22 cellular contexts compared by ENCODE assay signal in the genomic region with DNA sequence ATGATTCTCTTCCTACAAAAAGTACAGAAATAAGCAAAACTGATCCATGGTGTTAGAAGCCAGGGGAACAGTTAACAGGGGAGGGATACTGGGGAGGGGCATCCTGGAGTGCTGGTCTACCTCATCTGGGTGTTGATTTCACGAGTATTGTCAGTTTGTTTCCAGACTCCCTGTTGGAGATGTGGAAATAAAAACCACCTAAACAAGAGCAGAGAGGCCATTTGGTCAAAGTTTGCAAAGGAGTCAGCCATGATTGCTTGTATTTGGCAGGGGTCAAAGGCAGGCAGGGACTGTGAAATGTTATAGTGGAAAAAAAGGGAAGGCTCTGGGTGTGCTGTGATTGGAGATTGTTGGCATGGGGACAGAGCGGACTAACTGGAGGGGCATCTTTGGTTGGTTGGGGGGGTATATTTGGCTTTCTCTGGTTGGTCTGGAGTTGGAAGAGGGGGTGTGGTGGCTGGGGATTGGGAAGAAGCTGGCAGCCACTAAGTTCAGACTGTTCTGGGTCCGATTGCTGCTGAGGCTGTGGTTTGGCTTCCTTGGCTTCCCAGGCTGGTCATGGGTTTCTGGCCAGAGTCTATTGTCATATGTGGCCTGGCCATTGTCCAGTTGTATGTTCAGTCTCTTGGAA. TPM values are rescaled to one million over a fixed set of nuclear protein-coding genes. Genes with fewer than 3 reads are reported as not detected.
DNase-seq lines count a peak whose midpoint lies in the region; ATAC-seq, FAIRE-seq and TF ChIP-seq lines count a peak whose summit lies in the region.
"Had no signal": no experiment of that assay in that cellular context is flagged by ENCODE, and none has a peak within 500 bp of the region (broad histone marks: within the 10 kb centered on the region; RNA-seq: fewer than 3 reads in every experiment).

No MANE protein-coding gene starts in this region.

- H3K4me1 ChIP-seq in HepG2 (ENCODE audit: insufficient read depth, low read length) (peaks cover 12% of the 10 kb centered on the region), right lobe of liver (no peaks in the 10 kb centered on the region), aorta (ENCODE audit: control insufficient read depth in 1 of 2, insufficient read depth in 2 of 2, low read length in 2 of 2) (no peaks in the 10 kb centered on the region)
- no peaks in the 10 kb centered on the region for H3K4me1 ChIP-seq in naive thymus-derived CD4-positive, alpha-beta T cell (ENCODE audit: control insufficient read depth in 2 of 2, insufficient read depth in 2 of 2, low read length in 2 of 2)

- no peak overlapping the region for H2AFZ ChIP-seq in HepG2 (ENCODE audit: low read length)
- H2AFZ ChIP-seq: hepatocyte had no signal

- TF ChIP-seq EP300 in HepG2 (IDR thresholded peaks at IDR 0.05; ENCODE audit: low read depth in 2 of 2, low read length in 2 of 2) (no peak), HepG2 (CRISPR knock-in tag; IDR thresholded peaks at IDR 0.05; ENCODE audit: borderline replicate concordance) (no peak)

- in situ Hi-C loops in HepG2 (cut with HindIII; ENCODE audit: extremely low pct_ligation_motif_present, low pct_unique_long_range_greater_than_20kb) (no loop called here), GM13977 (cut with MboI; ENCODE audit: low pct_unique_long_range_greater_than_20kb, low sequenced_read_pairs, unreplicated experiment) (no loop called here)

- FAIRE-seq in HepG2 (lab: Jason Lieb, UNC): no peak

- H3K9me3 ChIP-seq in HepG2 (ENCODE audit: low read length) (no peaks in the 10 kb centered on the region), right lobe of liver (no peaks in the 10 kb centered on the region), aorta (ENCODE audit: control insufficient read depth, low read length) (no peaks in the 10 kb centered on the region)
- no peaks in the 10 kb centered on the region for H3K9me3 ChIP-seq in naive thymus-derived CD4-positive, alpha-beta T cell (ENCODE audit: control insufficient read depth in 2 of 3, low read length in 3 of 3)
- H3K9me3 ChIP-seq: psoas muscle, suprapubic skin had no signal

- intact Hi-C loops in HepG2 (cut with micrococcal nuclease; ENCODE audit: unreplicated experiment) (no loop called here), right lobe of liver (cut with DNase I) (no loop called here), aorta (cut with DNase I) (no loop called here)
- intact Hi-C loops in naive thymus-derived CD4-positive, alpha-beta T cell (cut with micrococcal nuclease): no loop called here

- no peak overlapping the region for H3K4me2 ChIP-seq in HepG2 (ENCODE audit: low read depth, low read length)
- H3K4me2 ChIP-seq: hepatocyte had no signal

- H3K4me1 Mint-ChIP-seq in endothelial cell (ENCODE audit: unreplicated experiment): peaks cover 18% of the 10 kb centered on the region
- H3K4me1 Mint-ChIP-seq in naive thymus-derived CD4-positive, alpha-beta T cell: peaks cover 15 to 33% (median 26%) of the 10 kb centered on the region in 7 donors

- DNase-seq in HepG2 (ENCODE audit: low spot score) (no peak), right lobe of liver (no peak), endothelial cell (ENCODE audit: low spot score) (no peak), aorta (peak in 1 of 2 donors; percentile 36), GM13977 (ENCODE audit: low spot score) (no peak)
- DNase-seq in naive thymus-derived CD4-positive, alpha-beta T cell: no peak
- no peak for DNase-seq in stimulated activated CD4-positive, alpha-beta T cell treated with anti-CD3 and anti-CD28 coated beads, Interleukin-4, amount 100 ng/mL, for 24 hours
- DNase-seq: activated CD8-positive, alpha-beta memory T cell treated with anti-CD3 and anti-CD28 coated beads, Interleukin-2, amount 50 U/mL, for 4 hours; activated gamma-delta T cell; amniotic stem cell; cerebellar nuclear complex; DMS79; effector memory CD8-positive, alpha-beta T cell; MV-4-11; natural killer cell; NCI-H1694 treated with DMSO at 0.1 percent for 48 hours; NCI-H226; psoas muscle; stimulated activated CD8-positive, alpha-beta memory T cell treated with anti-CD3 and anti-CD28 coated beads, Interleukin-4, amount 100 ng/mL, for 48 hours had no signal

- H3K36me3 Mint-ChIP-seq in endothelial cell (ENCODE audit: low read depth, unreplicated experiment): peaks cover 44% of the 10 kb centered on the region
- peaks cover 0 to 28% (median 9%) of the 10 kb centered on the region in 5 donors for H3K36me3 Mint-ChIP-seq in naive thymus-derived CD4-positive, alpha-beta T cell
- H3K36me3 Mint-ChIP-seq: natural killer cell had no signal

- peak in 1 of 2 experiments; percentile 22; a peak in 2 of 4 replicates for TF ChIP-seq POLR2A in HepG2 (IDR thresholded peaks at IDR 0.05; ENCODE audit: insufficient read depth in 1 of 2, low read depth in 2 of 2, low read length in 2 of 2)
- no peak for TF ChIP-seq POLR2A in right lobe of liver (IDR thresholded peaks at IDR 0.05)

- H3K9me3 Mint-ChIP-seq in endothelial cell (ENCODE audit: unreplicated experiment): no peaks in the 10 kb centered on the region
- H3K9me3 Mint-ChIP-seq in naive thymus-derived CD4-positive, alpha-beta T cell: no peaks in the 10 kb centered on the region
- H3K9me3 Mint-ChIP-seq: effector memory CD8-positive, alpha-beta T cell; natural killer cell had no signal

- no peak for TF ChIP-seq RAD21 in HepG2 (CRISPR knock-in tag; IDR thresholded peaks at IDR 0.05)

- H4K20me1 ChIP-seq in HepG2 (ENCODE audit: insufficient read depth, low read length): no peaks in the 10 kb centered on the region

- H3K4me3 ChIP-seq in HepG2 (replicated peaks in 1 of 3; ENCODE audit: insufficient read depth in 1 of 3, low read depth in 2 of 3, low read length in 3 of 3) (no peak overlapping the region), right lobe of liver (no peak overlapping the region), aorta (ENCODE audit: low read length in 2 of 2) (no peak overlapping the region)
- no peak overlapping the region for H3K4me3 ChIP-seq in naive thymus-derived CD4-positive, alpha-beta T cell (ENCODE audit: low read length)
- H3K4me3 ChIP-seq: hepatocyte, psoas muscle, suprapubic skin had no signal

- CTCF ChIA-PET in HepG2 (lab: Yijun Ruan, JAX; ENCODE audit: low intra/inter-chr PET ratio, low total read pairs): no interaction called here
- CTCF ChIA-PET in naive thymus-derived CD4-positive, alpha-beta T cell (lab: Charles Lee): no interaction called here

- H3K27me3 ChIP-seq in HepG2 (ENCODE audit: control insufficient read depth in 1 of 2, insufficient read depth in 2 of 2, low read length in 2 of 2) (no peaks in the 10 kb centered on the region), right lobe of liver (no peaks in the 10 kb centered on the region), aorta (ENCODE audit: control insufficient read depth in 1 of 2, insufficient read depth in 2 of 2, low read length in 1 of 2) (no peaks in the 10 kb centered on the region)
- no peaks in the 10 kb centered on the region for H3K27me3 ChIP-seq in naive thymus-derived CD4-positive, alpha-beta T cell (ENCODE audit: control insufficient read depth in 2 of 2, insufficient read depth in 2 of 2, low read length in 2 of 2)
- H3K27me3 ChIP-seq: hepatocyte, suprapubic skin had no signal

- BruUV-seq in HepG2 (replicated peaks; lab: Mats Ljungman, UMichigan): no TSS peak

- POLR2A ChIA-PET in HepG2 (lab: Yijun Ruan, JAX): interaction anchor here (0.8 kb wide), 1 partner anchor 9 kb away, joined by 3 read pairs; no protein-coding TSS in a partner anchor
- POLR2A ChIA-PET in naive thymus-derived CD4-positive, alpha-beta T cell (lab: Charles Lee): no interaction called here

- no peak for ATAC-seq in HepG2
- ATAC-seq in right lobe of liver: no peak
- ATAC-seq in naive thymus-derived CD4-positive, alpha-beta T cell: no peak
- ATAC-seq in aorta (ENCODE audit: low FRiP score): peak; percentile 14
- ATAC-seq in HG03354 (IDR thresholded peaks at IDR 0.05; ENCODE audit: poor library complexity, severe bottlenecking, unreplicated experiment): no peak
- ATAC-seq: effector memory CD8-positive, alpha-beta T cell; natural killer cell had no signal

- 92% methylated on average over 3 of the region's 3 CpGs for WGBS in HepG2 (ENCODE audit: low lambda C conversion rate)
- WGBS in right lobe of liver (ENCODE audit: insufficient coverage, low coverage, low lambda C conversion rate, missing lambda C conversion rate): 69% methylated on average over 2 of the region's 3 CpGs
- WGBS in aorta, 2 donors: 48 to 56% methylated on average over 3 of the region's 3 CpGs

- H3K27me3 Mint-ChIP-seq in endothelial cell (ENCODE audit: unreplicated experiment): peaks cover 9% of the 10 kb centered on the region
- H3K27me3 Mint-ChIP-seq in naive thymus-derived CD4-positive, alpha-beta T cell: no peaks in the 10 kb centered on the region
- H3K27me3 Mint-ChIP-seq: effector memory CD8-positive, alpha-beta T cell had no signal

- H3K4me3 Mint-ChIP-seq in endothelial cell (ENCODE audit: unreplicated experiment): peak overlapping the region; percentile 56
- H3K4me3 Mint-ChIP-seq in naive thymus-derived CD4-positive, alpha-beta T cell: peak overlapping the region in 1 of 10 donors; percentile 11
- H3K4me3 Mint-ChIP-seq: effector memory CD8-positive, alpha-beta T cell; natural killer cell had no signal

- peak overlapping the region; percentile 67 for H3K27ac Mint-ChIP-seq in endothelial cell (ENCODE audit: unreplicated experiment)
- H3K27ac Mint-ChIP-seq in naive thymus-derived CD4-positive, alpha-beta T cell: peak overlapping the region in 5 of 9 donors; percentile 26 to 87 (median 38)

- no peak overlapping the region for H3K9ac ChIP-seq in HepG2 (ENCODE audit: insufficient read depth, low read depth, low read length)

- H3K36me3 ChIP-seq in HepG2 (replicated peaks in 1 of 2; ENCODE audit: control insufficient read depth in 1 of 2, insufficient read depth in 2 of 2, low read length in 2 of 2) (peaks cover 3 to 19% of the 10 kb centered on the region in 2 experiments; a peak in 4 of 5 replicates), right lobe of liver (peaks cover 0 to 14% (median 4%) of the 10 kb centered on the region in 4 donors), aorta (ENCODE audit: control insufficient read depth in 1 of 2, insufficient read depth in 2 of 2, low read length in 1 of 2) (peaks cover 3 to 4% of the 10 kb centered on the region in 2 donors)
- H3K36me3 ChIP-seq in naive thymus-derived CD4-positive, alpha-beta T cell (ENCODE audit: control insufficient read depth in 2 of 3, insufficient read depth in 3 of 3, low read length in 3 of 3): peaks cover 0 to 41% (median 0%) of the 10 kb centered on the region in 3 experiments

- no peaks in the 10 kb centered on the region for H3K79me2 ChIP-seq in HepG2 (ENCODE audit: insufficient read depth, low read length)

- TF ChIP-seq CTCF in HepG2 (CRISPR knock-in tag; IDR thresholded peaks at IDR 0.05): no peak
- TF ChIP-seq CTCF in right lobe of liver (IDR thresholded peaks at IDR 0.05): no peak
- no peak for TF ChIP-seq CTCF in endothelial cell (IDR thresholded peaks at IDR 0.05; ENCODE audit: unreplicated experiment)
- TF ChIP-seq CTCF in GM13977 (IDR thresholded peaks at IDR 0.05; ENCODE audit: extremely low read depth, insufficient read depth, missing control alignments): no peak

- H3K27ac ChIP-seq in HepG2 (ENCODE audit: extremely low read length, insufficient read depth, low read length) (no peak overlapping the region), right lobe of liver (no peak overlapping the region), aorta (ENCODE audit: low read depth in 1 of 2, low read length in 2 of 2) (no peak overlapping the region)
- H3K27ac ChIP-seq in naive thymus-derived CD4-positive, alpha-beta T cell (ENCODE audit: low read depth, low read length): no peak overlapping the region
- H3K27ac ChIP-seq: hepatocyte, psoas muscle, suprapubic skin had no signal

RNA-seq across cellular contexts. Expression of a gene that starts 14.9 kb away (rescaled TPM):
- 123 and 127 TPM in 2 replicates for total RNA-seq in HepG2 (2016; rRNA removed; fragmentation: Illumina TruSeq; extraction: Trizol)
- total RNA-seq in HepG2 (2016; cell fraction: cytosol; rRNA removed; fragmentation: Illumina TruSeq; extraction: Trizol; ENCODE audit: low read depth): 91.5 and 107 TPM in 2 replicates
- total RNA-seq in HepG2 (2016; cell fraction: insoluble cytoplasmic fraction; rRNA removed; fragmentation: Illumina TruSeq; extraction: Trizol): 126 TPM in 2 replicates
- total RNA-seq in HepG2 (2016; cell fraction: membrane; rRNA removed; fragmentation: Illumina TruSeq; extraction: Trizol): 107 and 121 TPM in 2 replicates
- total RNA-seq in HepG2 (2016; cell fraction: nucleus; rRNA removed; fragmentation: Illumina TruSeq; extraction: Trizol): 89.8 and 90.2 TPM in 2 replicates
- polyA plus RNA-seq in HepG2 (2011; rRNA removed): 31.2 and 39.2 TPM in 2 replicates
- 23.0 and 31.7 TPM in 2 replicates for polyA plus RNA-seq in HepG2 (2011; cell fraction: cytosol; rRNA removed)
- polyA plus RNA-seq in HepG2 (2011; cell fraction: nucleus; rRNA removed): 41.6 and 42.6 TPM in 2 replicates
- polyA plus RNA-seq in HepG2 (2012): 57.3 and 61.8 TPM in 2 replicates
- 37.8 and 43.1 TPM in 2 replicates for polyA plus RNA-seq in HepG2 (2016; cell fraction: cytosol; fragmentation: Illumina TruSeq; extraction: Trizol; ENCODE audit: low read depth)
- 105 and 120 TPM in 2 replicates for polyA plus RNA-seq in HepG2 (2016; cell fraction: insoluble cytoplasmic fraction; fragmentation: Illumina TruSeq; extraction: Trizol; ENCODE audit: low read depth)
- 70.7 and 71.1 TPM in 2 replicates for polyA plus RNA-seq in HepG2 (2016; cell fraction: membrane; fragmentation: Illumina TruSeq; extraction: Trizol; ENCODE audit: low read depth)
- 77.9 and 84.3 TPM in 2 replicates for polyA plus RNA-seq in HepG2 (2016; cell fraction: nucleus; fragmentation: Illumina TruSeq; extraction: Trizol; ENCODE audit: insufficient read depth, low read depth)
- polyA minus RNA-seq in HepG2 (2011; rRNA and poly(A)+ RNA removed; ENCODE audit: low replicate concordance): 24.2 and 40.6 TPM in 2 replicates
- polyA minus RNA-seq in HepG2 (2011; cell fraction: cytosol; rRNA and poly(A)+ RNA removed): 23.3 and 28.9 TPM in 2 replicates
- polyA minus RNA-seq in HepG2 (2011; cell fraction: nucleus; rRNA and poly(A)+ RNA removed): 83.4 and 101 TPM in 2 replicates
- total RNA-seq in right lobe of liver: 10 to 100 TPM; 13.0 to 17.8 (median 13.8) TPM
- total RNA-seq in endothelial cell (ENCODE audit: unreplicated experiment): 53.7 TPM
- 10 to 100 TPM; 42.4 to 69.7 (median 59.1) TPM for total RNA-seq in naive thymus-derived CD4-positive, alpha-beta T cell
- polyA plus RNA-seq in naive thymus-derived CD4-positive, alpha-beta T cell: 10 to 100 TPM; 39.0 to 46.9 TPM
- total RNA-seq in aorta: 10 to 100 TPM; 45.7 to 53.2 TPM
- polyA plus RNA-seq in aorta: 10 to 100 TPM; 21.4 to 45.3 TPM

RNA-seq across cellular contexts. Expression of a gene that starts 27.7 kb away (rescaled TPM):
- 36.6 and 44.4 TPM in 2 replicates for total RNA-seq in HepG2 (2016; rRNA removed; fragmentation: Illumina TruSeq; extraction: Trizol)
- total RNA-seq in HepG2 (2016; cell fraction: cytosol; rRNA removed; fragmentation: Illumina TruSeq; extraction: Trizol; ENCODE audit: low read depth): 4.7 and 5.3 TPM in 2 replicates
- 37.6 and 37.9 TPM in 2 replicates for total RNA-seq in HepG2 (2016; cell fraction: insoluble cytoplasmic fraction; rRNA removed; fragmentation: Illumina TruSeq; extraction: Trizol)
- 17.4 and 17.9 TPM in 2 replicates for total RNA-seq in HepG2 (2016; cell fraction: membrane; rRNA removed; fragmentation: Illumina TruSeq; extraction: Trizol)
- total RNA-seq in HepG2 (2016; cell fraction: nucleus; rRNA removed; fragmentation: Illumina TruSeq; extraction: Trizol): 23.6 and 27.3 TPM in 2 replicates
- 27.3 and 27.8 TPM in 2 replicates for polyA plus RNA-seq in HepG2 (2011; rRNA removed)
- 15.7 and 16.8 TPM in 2 replicates for polyA plus RNA-seq in HepG2 (2011; cell fraction: cytosol; rRNA removed)
- 36.4 and 42.5 TPM in 2 replicates for polyA plus RNA-seq in HepG2 (2011; cell fraction: nucleus; rRNA removed)
- polyA plus RNA-seq in HepG2 (2012): 18.3 and 22.8 TPM in 2 replicates
- 2.6 TPM in 2 replicates for polyA plus RNA-seq in HepG2 (2016; cell fraction: cytosol; fragmentation: Illumina TruSeq; extraction: Trizol; ENCODE audit: low read depth)
- 25.4 and 30.9 TPM in 2 replicates for polyA plus RNA-seq in HepG2 (2016; cell fraction: insoluble cytoplasmic fraction; fragmentation: Illumina TruSeq; extraction: Trizol; ENCODE audit: low read depth)
- polyA plus RNA-seq in HepG2 (2016; cell fraction: membrane; fragmentation: Illumina TruSeq; extraction: Trizol; ENCODE audit: low read depth): 6.2 and 7.0 TPM in 2 replicates
- 35.3 and 39.8 TPM in 2 replicates for polyA plus RNA-seq in HepG2 (2016; cell fraction: nucleus; fragmentation: Illumina TruSeq; extraction: Trizol; ENCODE audit: insufficient read depth, low read depth)
- 25.5 and 99.2 TPM in 2 replicates for polyA minus RNA-seq in HepG2 (2011; rRNA and poly(A)+ RNA removed; ENCODE audit: low replicate concordance)
- polyA minus RNA-seq in HepG2 (2011; cell fraction: cytosol; rRNA and poly(A)+ RNA removed): 36.0 and 39.4 TPM in 2 replicates
- 27.7 and 33.1 TPM in 2 replicates for polyA minus RNA-seq in HepG2 (2011; cell fraction: nucleus; rRNA and poly(A)+ RNA removed)
- total RNA-seq in right lobe of liver: 10 to 100 TPM; 10.1 to 20.4 (median 17.0) TPM
- total RNA-seq in endothelial cell (ENCODE audit: unreplicated experiment): 111 TPM
- total RNA-seq in naive thymus-derived CD4-positive, alpha-beta T cell: 10 to 100 TPM; 23.3 to 49.9 (median 41.5) TPM
- polyA plus RNA-seq in naive thymus-derived CD4-positive, alpha-beta T cell: 10 to 100 TPM in 1 of 2 donors, 1 to 10 TPM in 1; 3.5 to 10.1 TPM
- total RNA-seq in aorta: 10 to 100 TPM; 33.4 to 36.1 TPM
- 10 to 100 TPM; 11.1 to 14.6 TPM for polyA plus RNA-seq in aorta

RNA-seq across cellular contexts. Expression of a gene that starts 54.0 kb away (rescaled TPM):
- total RNA-seq in HepG2 (2016; rRNA removed; fragmentation: Illumina TruSeq; extraction: Trizol): 23.2 and 23.7 TPM in 2 replicates
- total RNA-seq in HepG2 (2016; cell fraction: cytosol; rRNA removed; fragmentation: Illumina TruSeq; extraction: Trizol; ENCODE audit: low read depth): 6.5 and 6.6 TPM in 2 replicates
- 20.8 and 26.3 TPM in 2 replicates for total RNA-seq in HepG2 (2016; cell fraction: insoluble cytoplasmic fraction; rRNA removed; fragmentation: Illumina TruSeq; extraction: Trizol)
- 15.6 and 19.4 TPM in 2 replicates for total RNA-seq in HepG2 (2016; cell fraction: membrane; rRNA removed; fragmentation: Illumina TruSeq; extraction: Trizol)
- total RNA-seq in HepG2 (2016; cell fraction: nucleus; rRNA removed; fragmentation: Illumina TruSeq; extraction: Trizol): 14.1 and 15.3 TPM in 2 replicates
- polyA plus RNA-seq in HepG2 (2011; rRNA removed): 7.9 and 9.1 TPM in 2 replicates
- polyA plus RNA-seq in HepG2 (2011; cell fraction: cytosol; rRNA removed): 6.7 and 9.3 TPM in 2 replicates
- 13.1 and 17.4 TPM in 2 replicates for polyA plus RNA-seq in HepG2 (2011; cell fraction: nucleus; rRNA removed)
- polyA plus RNA-seq in HepG2 (2012): 6.2 and 7.2 TPM in 2 replicates
- polyA plus RNA-seq in HepG2 (2016; cell fraction: cytosol; fragmentation: Illumina TruSeq; extraction: Trizol; ENCODE audit: low read depth): 6.5 and 8.5 TPM in 2 replicates
- polyA plus RNA-seq in HepG2 (2016; cell fraction: insoluble cytoplasmic fraction; fragmentation: Illumina TruSeq; extraction: Trizol; ENCODE audit: low read depth): 20.4 and 21.3 TPM in 2 replicates
- polyA plus RNA-seq in HepG2 (2016; cell fraction: membrane; fragmentation: Illumina TruSeq; extraction: Trizol; ENCODE audit: low read depth): 13.2 and 17.0 TPM in 2 replicates
- polyA plus RNA-seq in HepG2 (2016; cell fraction: nucleus; fragmentation: Illumina TruSeq; extraction: Trizol; ENCODE audit: insufficient read depth, low read depth): 18.0 and 19.1 TPM in 2 replicates
- 15.2 and 46.1 TPM in 2 replicates for polyA minus RNA-seq in HepG2 (2011; rRNA and poly(A)+ RNA removed; ENCODE audit: low replicate concordance)
- polyA minus RNA-seq in HepG2 (2011; cell fraction: cytosol; rRNA and poly(A)+ RNA removed): 8.3 and 11.6 TPM in 2 replicates
- polyA minus RNA-seq in HepG2 (2011; cell fraction: nucleus; rRNA and poly(A)+ RNA removed): 23.7 and 26.3 TPM in 2 replicates
- total RNA-seq in right lobe of liver: 10 to 100 TPM in 3 of 6 experiments, 1 to 10 TPM in 3; 7.7 to 16.1 (median 9.5) TPM
- total RNA-seq in endothelial cell (ENCODE audit: unreplicated experiment): 9.9 TPM
- total RNA-seq in naive thymus-derived CD4-positive, alpha-beta T cell: 10 to 100 TPM in 4 of 5 experiments, 1 to 10 TPM in 1; 7.9 to 14.0 (median 10.8) TPM
- 10 to 100 TPM; 19.8 to 25.9 TPM for polyA plus RNA-seq in naive thymus-derived CD4-positive, alpha-beta T cell
- total RNA-seq in aorta: 10 to 100 TPM in 1 of 2 donors, 1 to 10 TPM in 1; 9.9 to 12.3 TPM
- polyA plus RNA-seq in aorta: 1 to 10 TPM; 4.4 to 5.9 TPM
